Comparison of ENCODE assay signal across 1 cellular context in the genomic region with DNA sequence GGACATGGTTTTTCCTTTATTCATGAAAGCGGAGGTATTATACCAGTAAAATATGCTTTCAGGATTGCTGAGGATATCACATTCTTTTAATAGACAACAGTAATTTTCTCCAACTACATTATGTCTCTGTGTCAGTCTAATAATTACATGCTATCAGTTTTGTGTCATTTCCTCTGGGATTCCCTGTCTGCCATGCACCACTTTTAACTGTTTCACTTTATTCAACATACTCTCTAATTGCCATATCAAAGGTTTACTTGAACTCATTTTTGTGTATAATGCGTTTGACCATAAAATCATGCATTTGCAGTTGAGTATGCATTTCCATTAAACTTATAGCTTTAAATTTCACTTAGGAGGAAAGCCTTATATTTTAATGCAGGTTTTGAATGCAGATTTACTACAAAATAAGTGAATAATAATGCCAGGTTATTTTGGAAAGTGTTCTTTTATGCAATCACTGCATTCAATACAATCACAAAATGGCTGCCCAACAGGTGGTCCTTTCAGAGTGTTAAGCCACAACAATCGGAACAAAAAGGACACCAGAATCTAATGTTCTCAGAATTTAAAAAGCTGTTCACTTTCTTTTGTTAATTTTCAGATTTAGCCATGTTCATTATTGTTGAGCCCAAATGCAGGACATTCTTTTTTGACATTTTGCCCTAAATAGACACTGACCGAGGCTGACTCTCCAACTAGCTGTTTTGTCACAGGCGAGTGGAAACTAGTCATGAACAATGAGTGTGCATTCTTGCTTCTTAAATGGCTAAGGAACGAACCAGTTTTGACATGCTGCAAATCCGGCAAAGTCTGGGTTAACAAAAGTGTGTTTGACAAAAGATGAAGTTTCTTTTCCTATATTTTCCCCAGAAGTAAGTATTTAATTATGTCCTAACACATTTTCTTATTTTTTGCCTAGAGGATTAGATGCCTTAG.
TF ChIP-seq lines count a peak whose summit lies in the region.

No MANE protein-coding gene starts in this region.

TF ChIP-seq in K562, 482 proteins besides CTCF, POLR2A, EP300 and RAD21:
- no peak for TF ChIP-seq GTF2B (IDR thresholded peaks at IDR 0.05; ENCODE audit: extremely low read depth, insufficient read length)
- peak; percentile 30; the same call in 1 of the 2 replicates for TF ChIP-seq NFE2 (IDR thresholded peaks at IDR 0.05; ENCODE audit: low read depth)
- TF ChIP-seq YY1 (IDR thresholded peaks at IDR 0.05; ENCODE audit: borderline replicate concordance in 1 of 3, control insufficient read depth in 1 of 3, extremely low read depth in 1 of 3, insufficient read depth in 3 of 3, insufficient read length in 1 of 3, insufficient replicate concordance in 2 of 3, low read depth in 1 of 3, low read length in 2 of 3): peak in 1 of 3 experiments; percentile 56
- TF ChIP-seq, protein P1, sequence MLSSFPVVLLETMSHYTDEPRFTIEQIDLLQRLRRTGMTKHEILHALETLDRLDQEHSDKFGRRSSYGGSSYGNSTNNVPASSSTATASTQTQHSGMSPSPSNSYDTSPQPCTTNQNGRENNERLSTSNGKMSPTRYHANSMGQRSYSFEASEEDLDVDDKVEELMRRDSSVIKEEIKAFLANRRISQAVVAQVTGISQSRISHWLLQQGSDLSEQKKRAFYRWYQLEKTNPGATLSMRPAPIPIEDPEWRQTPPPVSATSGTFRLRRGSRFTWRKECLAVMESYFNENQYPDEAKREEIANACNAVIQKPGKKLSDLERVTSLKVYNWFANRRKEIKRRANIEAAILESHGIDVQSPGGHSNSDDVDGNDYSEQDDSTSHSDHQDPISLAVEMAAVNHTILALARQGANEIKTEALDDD (IDR thresholded peaks at IDR 0.05): peak; percentile 36; the same call in 1 of the 2 replicates
- TF ChIP-seq ZNF24 (IDR thresholded peaks at IDR 0.05): no peak
- no peak for TF ChIP-seq CHCHD3 (CRISPR knock-in tag; IDR thresholded peaks at IDR 0.05)
- peak; percentile 12; the same call in 1 of the 2 replicates for TF ChIP-seq ZNF316 (IDR thresholded peaks at IDR 0.05)
